Comparison of ENCODE assay signal across 8 cellular contexts in genomic region chr12:100142851-100143559, GRCh38. TPM values are rescaled to one million over a fixed set of nuclear protein-coding genes. Genes with fewer than 3 reads are reported as not detected.
A peak's percentile ranks its signal among the peaks of the same experiment; 100 is the strongest.
DNase-seq lines count a peak whose midpoint lies in the region; ATAC-seq and TF ChIP-seq lines count a peak whose summit lies in the region.

BLTP3B (minus strand) TSS chr12:100142874; CDS start chr12:100142635, 239 bp downstream.

- peak within 1 kb of the TSS; percentile 94 to 98 for H3K27ac ChIP-seq in left lung

- H3K4me1 ChIP-seq in BE2C, result peaks cover under 1% of the 10 kb centered on the region; the same call in 1 of the 2 replicates
- H3K4me1 ChIP-seq in left lung, result peaks cover 0 to 45% of the 10 kb centered on the region in 2 donors

- no peaks in the 10 kb centered on the region for H3K27me3 ChIP-seq in BE2C
- no peaks in the 10 kb centered on the region for H3K27me3 ChIP-seq in left lung

- intact Hi-C loops in left lung (cut with DNase I), result no loop called here

- ATAC-seq in GM19372 (IDR thresholded peaks at IDR 0.05; ENCODE audit: low read depth, unreplicated experiment) (peak; percentile 67), HG03469 (IDR thresholded peaks at IDR 0.05; ENCODE audit: unreplicated experiment) (peak; percentile 32), left lung (peak; percentile 98)

- H3K9me3 ChIP-seq in BE2C, result no peaks in the 10 kb centered on the region
- H3K9me3 ChIP-seq in left lung, result no peaks in the 10 kb centered on the region

- H3K36me3 ChIP-seq in BE2C (no peaks in the 10 kb centered on the region), left lung (no peaks in the 10 kb centered on the region)

- TF ChIP-seq CTCF in BE2C (IDR thresholded peaks at IDR 0.05; ENCODE audit: low read depth, low read length), result no peak
- TF ChIP-seq CTCF in left lung (IDR thresholded peaks at IDR 0.05), result no peak

- peak within 1 kb of the TSS; percentile 91 for H3K4me3 ChIP-seq in BE2C (ENCODE audit: low read depth, low read length)
- peak within 1 kb of the TSS; percentile 83 to 99 for H3K4me3 ChIP-seq in left lung

- peak; percentile 96 for DNase-seq in BE2C
- DNase-seq in NCI-H69 (lab: John Stamatoyannopoulos, UW), result peak; percentile 95
- DNase-seq in activated CD4-positive, alpha-beta T cell treated with anti-CD3 and anti-CD28 coated beads, Interleukin-2, amount 50 U/mL, for 1 hour, result peak; percentile 91
- peak; percentile 73 for DNase-seq in dedifferentiated amniotic fluid mesenchymal stem cell (ENCODE audit: extremely low spot score)
- peak; percentile 93 to 98 for DNase-seq in left lung
- peak; percentile 88 for DNase-seq in stimulated activated CD4-positive, alpha-beta T cell treated with anti-CD3 and anti-CD28 coated beads, Interleukin-2, amount 100 ng/mL, for 4 hours (ENCODE audit: low read depth)

RNA-seq across cellular contexts. Expression of gene BLTP3B, which starts in this region (rescaled TPM):
- 4.8 TPM for polyA plus RNA-seq in BE2C (2012; ENCODE audit: insufficient read depth, insufficient read length, low read depth)
- 10 to 100 TPM; 26.9 to 33.0 TPM for total RNA-seq in left lung

Comparison
In these comparisons a context has a peak if more than half of its experiments do, and no peak if none do; other contexts are left out.
1. Peak in every context shown above with its lines: DNase-seq, ATAC-seq, H3K4me3 ChIP-seq and H3K27ac ChIP-seq.
2. ATAC-seq: peak in every context shown above with its lines; median percentile 98 in left lung; 67 in GM19372; 32 in HG03469.